Comparison of ENCODE assay signal across 8 cellular contexts in genomic region chr6:110814488-110815259, GRCh38. TPM values are rescaled to one million over a fixed set of nuclear protein-coding genes. Genes with fewer than 3 reads are reported as not detected.
A peak's percentile ranks its signal among the peaks of the same experiment; 100 is the strongest.
DNase-seq lines count a peak whose midpoint lies in the region; TF ChIP-seq lines count a peak whose summit lies in the region.

No MANE protein-coding gene starts in this region.

- peaks cover 31% of the 10 kb centered on the region for H4K20me1 ChIP-seq in smooth muscle cell (ENCODE audit: low read depth)

- CTCF ChIA-PET in MCF 10A (lab: Yijun Ruan, JAX) = interaction anchor here (0.7 to 7.7 kb wide), 7 partner anchors 58 to 138 kb away, joined by 3 to 57 read pairs (median 4); partner anchors contain the start of gene AMD1

- BruUV-seq in MCF 10A (replicated peaks; lab: Mats Ljungman, UMichigan) = TSS peak; percentile 21

- H2AFZ ChIP-seq in smooth muscle cell (ENCODE audit: low read depth) = peak overlapping the region; percentile 68

- POLR2A ChIA-PET in MCF 10A (lab: Yijun Ruan, JAX) = interaction anchor here (0.7 to 13.4 kb wide), 41 partner anchors 9 to 454 kb away, joined by 3 to 613 read pairs (median 5); partner anchors contain the start of genes AMD1, GTF3C6 and RPF2

- H3K36me3 Mint-ChIP-seq in MCF 10A (ENCODE audit: insufficient read depth, unreplicated experiment) = no peaks in the 10 kb centered on the region

- no peaks in the 10 kb centered on the region for H3K27me3 ChIP-seq in MG63
- no peaks in the 10 kb centered on the region for H3K27me3 ChIP-seq in smooth muscle cell (ENCODE audit: low read depth)

- peaks cover 5% of the 10 kb centered on the region for H3F3A ChIP-seq in smooth muscle cell (ENCODE audit: low read depth)

- TF ChIP-seq CTCF in VCaP (conservative IDR thresholded peaks at IDR 0.05) (no peak), MCF 10A (IDR thresholded peaks at IDR 0.05; ENCODE audit: unreplicated experiment) (no peak), smooth muscle cell (IDR thresholded peaks at IDR 0.05; ENCODE audit: borderline replicate concordance, insufficient read depth, poor library complexity, severe bottlenecking) (no peak)

- peaks cover 14% of the 10 kb centered on the region for H3K4me1 Mint-ChIP-seq in MCF 10A (ENCODE audit: insufficient read depth, unreplicated experiment)

- H3K9me3 Mint-ChIP-seq in MCF 10A (ENCODE audit: unreplicated experiment) = peaks cover 7% of the 10 kb centered on the region

- H3K27ac ChIP-seq in VCaP (peak overlapping the region; percentile 96), smooth muscle cell (ENCODE audit: low read depth) (peak overlapping the region; percentile 91)

- no peaks in the 10 kb centered on the region for H3K9me3 ChIP-seq in MG63
- no peaks in the 10 kb centered on the region for H3K9me3 ChIP-seq in smooth muscle cell (replicated peaks; ENCODE audit: low read depth)

- H3K4me3 ChIP-seq in MG63 (peak overlapping the region; percentile 61), smooth muscle cell (peak overlapping the region; percentile 93)

- H3K27ac Mint-ChIP-seq in MCF 10A (ENCODE audit: low read depth, unreplicated experiment) = peak overlapping the region; percentile 95

- WGBS in smooth muscle cell (ENCODE audit: low lambda C conversion rate) = under 1% methylated on average over 84 of the region's 100 CpGs

- no peaks in the 10 kb centered on the region for H3K27me3 Mint-ChIP-seq in MCF 10A (ENCODE audit: insufficient read depth, unreplicated experiment)

- intact Hi-C loops in MCF 10A (cut with micrococcal nuclease) = loop anchor here (1.0 to 5.0 kb wide), 4 partner anchors 62 to 287 kb away; no protein-coding TSS in a partner anchor

- H3K79me2 ChIP-seq in smooth muscle cell (ENCODE audit: low read depth) = peaks cover 50% of the 10 kb centered on the region

- peak overlapping the region; percentile 89 for H3K4me2 ChIP-seq in smooth muscle cell

- H3K4me1 ChIP-seq in smooth muscle cell (ENCODE audit: low read depth) = peaks cover 21% of the 10 kb centered on the region

- H3K4me3 Mint-ChIP-seq in MCF 10A (ENCODE audit: unreplicated experiment) = peak overlapping the region; percentile 98

- peak; percentile 57 for DNase-seq in EL
- peak; percentile 4 for DNase-seq in H4 (ENCODE audit: low spot score)
- DNase-seq in MG63 = peak; percentile 53
- peak; percentile 40 for DNase-seq in MCF 10A (ENCODE audit: unreplicated experiment)
- DNase-seq in iPS-NIHi7 (ENCODE audit: extremely low spot score) = peak; percentile 59
- peak; percentile 42 for DNase-seq in smooth muscle cell (lab: John Stamatoyannopoulos, UW; ENCODE audit: unreplicated experiment)
- DNase-seq in DMS153 (lab: John Stamatoyannopoulos, UW) = no peak

- no peaks in the 10 kb centered on the region for H3K36me3 ChIP-seq in MG63
- H3K36me3 ChIP-seq in smooth muscle cell (ENCODE audit: low read depth) = no peaks in the 10 kb centered on the region

- H3K9ac ChIP-seq in smooth muscle cell (ENCODE audit: low read depth) = peak overlapping the region; percentile 81

RNA-seq across cellular contexts. Expression of gene CDK19, which starts 0.6 kb away (rescaled TPM):
- total RNA-seq in H4 (2014; rRNA removed; shearing (Covaris generic)) = 5.2 and 6.8 TPM in 2 replicates
- 3.2 and 4.0 TPM in 2 replicates for total RNA-seq in MG63 (2014; rRNA removed; shearing (Covaris generic); ENCODE audit: low replicate concordance)
- total RNA-seq in MCF 10A (2022) = 10.2 and 16.8 TPM in 2 replicates
- total RNA-seq in smooth muscle cell = 14.0 and 17.1 TPM in 2 replicates
- polyA plus RNA-seq in smooth muscle cell = 3.7 and 4.4 TPM in 2 replicates

RNA-seq across cellular contexts. Expression of gene AMD1, which starts 59.9 kb away (rescaled TPM):
- 58.9 and 69.0 TPM in 2 replicates for total RNA-seq in H4 (2014; rRNA removed; shearing (Covaris generic))
- total RNA-seq in MG63 (2014; rRNA removed; shearing (Covaris generic); ENCODE audit: low replicate concordance) = 46.5 and 50.5 TPM in 2 replicates
- total RNA-seq in MCF 10A (2022) (77.8 and 121 TPM in 2 replicates), smooth muscle cell (56.7 and 67.8 TPM in 2 replicates)
- 20.8 and 31.2 TPM in 2 replicates for polyA plus RNA-seq in smooth muscle cell
